22 cellular contexts compared by ENCODE assay signal in the genomic region with DNA sequence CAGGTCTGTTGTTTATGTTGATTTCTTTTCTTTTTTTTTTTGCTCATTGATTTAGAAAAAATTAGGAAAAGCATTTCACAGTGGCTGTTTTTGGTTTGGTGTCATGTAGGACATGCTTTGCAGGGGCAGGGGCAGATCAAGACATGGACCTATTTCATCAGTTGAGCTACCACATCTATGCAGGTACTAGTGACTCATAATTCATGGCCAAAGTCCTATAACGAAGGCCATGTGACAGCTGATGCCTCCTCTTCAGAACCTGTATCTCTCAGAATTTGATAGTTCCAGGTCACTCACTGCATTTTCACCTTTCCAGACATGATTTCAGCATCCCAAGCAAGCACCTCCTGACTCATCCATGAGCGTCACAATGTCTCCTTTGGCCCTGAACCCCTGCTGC.
A peak's percentile ranks its signal among the peaks of the same experiment; 100 is the strongest.
DNase-seq lines count a peak whose midpoint lies in the region; ATAC-seq, FAIRE-seq and TF ChIP-seq lines count a peak whose summit lies in the region.
"Had no signal": no experiment of that assay in that cellular context is flagged by ENCODE, and none has a peak within 500 bp of the region (broad histone marks: within the 10 kb centered on the region; RNA-seq: fewer than 3 reads in every experiment).

No MANE protein-coding gene starts in this region.

- no peaks in the 10 kb centered on the region for H3K79me2 ChIP-seq in HepG2 (ENCODE audit: insufficient read depth, low read length)

- no peak overlapping the region for H3K4me2 ChIP-seq in A549
- H3K4me2 ChIP-seq in HepG2 (ENCODE audit: low read depth, low read length): no peak overlapping the region

- TF ChIP-seq EP300 in A549 (IDR thresholded peaks at IDR 0.05) (no peak), HepG2 (IDR thresholded peaks at IDR 0.05; ENCODE audit: low read depth in 2 of 2, low read length in 2 of 2) (no peak), HepG2 (CRISPR knock-in tag; IDR thresholded peaks at IDR 0.05; ENCODE audit: borderline replicate concordance) (no peak)

- H3K27me3 ChIP-seq in HepG2 (ENCODE audit: control insufficient read depth in 1 of 2, insufficient read depth in 2 of 2, low read length in 2 of 2): no peaks in the 10 kb centered on the region; a peak in 1 of 5 replicates

- WGBS in A549 (ENCODE audit: missing lambda C conversion rate): 33% methylated on average over 2 of the region's 2 CpGs
- 3% methylated on average over 2 of the region's 2 CpGs for WGBS in HepG2 (ENCODE audit: low lambda C conversion rate)

- in situ Hi-C loops in HepG2 (cut with HindIII; ENCODE audit: extremely low pct_ligation_motif_present, low pct_unique_long_range_greater_than_20kb): no loop called here

- H3K9ac ChIP-seq in SK-N-MC (ENCODE audit: insufficient read length): no peak overlapping the region
- no peak overlapping the region for H3K9ac ChIP-seq in HepG2 (ENCODE audit: insufficient read depth, low read depth, low read length)
- H3K9ac ChIP-seq: GM23248 had no signal

- H4K20me1 ChIP-seq in HepG2 (ENCODE audit: insufficient read depth, low read length): no peaks in the 10 kb centered on the region

- ATAC-seq in A549 (no peak), HepG2 (no peak), HG02759 (IDR thresholded peaks at IDR 0.05; ENCODE audit: unreplicated experiment) (no peak)
- ATAC-seq: GM12878 had no signal

- H3K27ac ChIP-seq in A549 (no peak overlapping the region), SK-N-MC (peak overlapping the region; percentile 86), HepG2 (ENCODE audit: extremely low read length, insufficient read depth, low read length) (no peak overlapping the region)
- H3K27ac ChIP-seq: 22Rv1, GM23248 had no signal

- TF ChIP-seq POLR2A in A549 (IDR thresholded peaks at IDR 0.05; ENCODE audit: low read length): no peak
- no peak for TF ChIP-seq POLR2A in HepG2 (IDR thresholded peaks at IDR 0.05; ENCODE audit: insufficient read depth in 1 of 2, low read depth in 2 of 2, low read length in 2 of 2)

- TF ChIP-seq RAD21 in A549 (conservative IDR thresholded peaks at IDR 0.05 in 1 of 2, IDR thresholded peaks at IDR 0.05 in 1 of 2) (no peak), HepG2 (CRISPR knock-in tag; IDR thresholded peaks at IDR 0.05) (no peak)

- intact Hi-C loops in HepG2 (cut with micrococcal nuclease; ENCODE audit: unreplicated experiment): no loop called here

- peaks cover 12% of the 10 kb centered on the region for H3K4me1 ChIP-seq in A549
- no peaks in the 10 kb centered on the region for H3K4me1 ChIP-seq in HepG2 (ENCODE audit: insufficient read depth, low read length)

- H3K4me3 ChIP-seq in A549 (no peak overlapping the region), SK-N-MC (no peak overlapping the region), HepG2 (replicated peaks in 1 of 3; ENCODE audit: insufficient read depth in 1 of 3, low read depth in 2 of 3, low read length in 3 of 3) (no peak overlapping the region)
- H3K4me3 ChIP-seq: GM12878, GM23248 had no signal

- no TSS peak for BruUV-seq in HepG2 (replicated peaks; lab: Mats Ljungman, UMichigan)

- POLR2A ChIA-PET in A549 (lab: Yijun Ruan, JAX) (no interaction called here), HepG2 (lab: Yijun Ruan, JAX) (no interaction called here)

- no peaks in the 10 kb centered on the region for H3K9me3 ChIP-seq in A549
- no peaks in the 10 kb centered on the region for H3K9me3 ChIP-seq in SK-N-MC (ENCODE audit: low read depth, low read length)
- H3K9me3 ChIP-seq in HepG2 (ENCODE audit: low read length): no peaks in the 10 kb centered on the region

- TF ChIP-seq CTCF in A549 (IDR thresholded peaks at IDR 0.05): no peak
- TF ChIP-seq CTCF in HepG2 (CRISPR knock-in tag; IDR thresholded peaks at IDR 0.05): no peak

- no peaks in the 10 kb centered on the region for H3K36me3 ChIP-seq in SK-N-MC (ENCODE audit: insufficient read depth, low read length)
- H3K36me3 ChIP-seq in HepG2 (replicated peaks in 1 of 2; ENCODE audit: control insufficient read depth in 1 of 2, insufficient read depth in 2 of 2, low read length in 2 of 2): no peaks in the 10 kb centered on the region

- FAIRE-seq in A549 (lab: Jason Lieb, UNC): no peak
- FAIRE-seq in HepG2 (lab: Jason Lieb, UNC): no peak
- FAIRE-seq: A204.1, GM12878, GM19239, H1 had no signal

- no peak overlapping the region for H2AFZ ChIP-seq in HepG2 (ENCODE audit: low read length)
- H2AFZ ChIP-seq: GM23248 had no signal

- DNase-seq in A549 (ENCODE audit: low read depth in 1 of 2, low spot score in 1 of 2): no peak
- no peak for DNase-seq in SK-N-MC (ENCODE audit: low read depth, low spot score)
- DNase-seq in HepG2 (ENCODE audit: low spot score): no peak
- no peak for DNase-seq in stimulated activated naive CD4-positive, alpha-beta T cell treated with Interleukin-2 at 50 U/mL for 16 hours (lab: John Stamatoyannopoulos, UW)
- DNase-seq in AG08396 (ENCODE audit: low spot score): no peak
- DNase-seq: ACHN; C1 segment of cervical spinal cord; Calu3; CD4-positive, alpha-beta memory T cell; COR-L47; DMS79; EL; GDM1; GM23248; H7; HCEC 1CT had no signal

- CTCF ChIA-PET in A549 (lab: Yijun Ruan, JAX) (no interaction called here), HepG2 (lab: Yijun Ruan, JAX; ENCODE audit: low intra/inter-chr PET ratio, low total read pairs) (no interaction called here)

TF ChIP-seq in A549, 52 proteins besides CTCF, POLR2A, EP300 and RAD21:
- TF ChIP-seq BCL3 (IDR thresholded peaks at IDR 0.05): no peak
- TF ChIP-seq FOSL2 (IDR thresholded peaks at IDR 0.05): no peak
- TF ChIP-seq FOSL2 (CRISPR knock-in tag; IDR thresholded peaks at IDR 0.05): peak; percentile 5; the same call in 1 of the 2 replicates

TF ChIP-seq in HepG2, 621 proteins besides CTCF, POLR2A, EP300 and RAD21:
- TF ChIP-seq KDM5A (IDR thresholded peaks at IDR 0.05; ENCODE audit: borderline replicate concordance, low read length) (no peak), HOXA5 (CRISPR knock-in tag; IDR thresholded peaks at IDR 0.05) (no peak), HOMEZ (CRISPR knock-in tag; IDR thresholded peaks at IDR 0.05; ENCODE audit: low read depth) (no peak), CREB1 (IDR thresholded peaks at IDR 0.05) (peak; percentile 9; the same call in 1 of the 2 replicates), CREB1 (CRISPR knock-in tag; IDR thresholded peaks at IDR 0.05) (no peak)
